ENCODE assay signal across 24 cellular contexts in the genomic region with DNA sequence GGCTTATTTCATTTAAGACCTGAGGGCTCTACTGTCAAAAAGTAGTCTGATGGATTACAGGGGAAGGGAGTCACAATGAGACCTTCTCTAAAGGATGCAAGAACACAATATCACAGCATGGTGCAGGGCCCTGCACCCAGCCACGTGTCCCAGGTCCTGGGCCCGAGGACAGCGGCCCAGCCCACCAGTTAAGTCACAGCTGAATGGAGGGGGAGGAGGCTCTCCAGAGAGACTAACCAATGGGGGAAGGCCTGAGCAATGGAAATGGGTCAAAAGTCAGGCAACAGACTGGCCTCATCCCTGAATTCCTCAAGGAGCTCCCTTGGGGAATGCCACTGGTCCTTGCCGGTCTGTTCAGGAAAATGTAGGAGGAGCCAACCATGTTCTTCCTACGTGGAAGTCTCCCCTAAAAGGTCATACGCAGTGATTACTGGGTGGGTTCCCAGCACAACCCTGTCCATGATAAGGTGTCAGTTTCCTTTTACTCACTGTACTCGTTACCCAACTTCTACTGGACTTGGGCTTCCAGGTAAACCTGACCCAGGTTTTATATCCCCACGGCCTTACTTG. TPM values are rescaled to one million over a fixed set of nuclear protein-coding genes. Genes with fewer than 3 reads are reported as not detected.
DNase-seq lines count a peak whose midpoint lies in the region; ATAC-seq, FAIRE-seq and TF ChIP-seq lines count a peak whose summit lies in the region.
"Had no signal": no experiment of that assay in that cellular context is flagged by ENCODE, and none has a peak within 500 bp of the region (broad histone marks: within the 10 kb centered on the region; RNA-seq: fewer than 3 reads in every experiment).

No MANE protein-coding gene starts in this region.

- H3K9me3 Mint-ChIP-seq in activated naive CD8-positive, alpha-beta T cell treated with anti-CD3 and anti-CD28 coated beads, Interleukin-2, amount 50 U/mL, for 24 hours = peaks cover 10% of the 10 kb centered on the region
- H3K9me3 Mint-ChIP-seq in activated naive CD8-positive, alpha-beta T cell treated with anti-CD3 and anti-CD28 coated beads for 36 hours = peaks cover 2% of the 10 kb centered on the region
- H3K9me3 Mint-ChIP-seq in astrocyte (ENCODE audit: unreplicated experiment) (peaks cover 3% of the 10 kb centered on the region), mesothelial cell of epicardium (peaks cover 8% of the 10 kb centered on the region)

- H3K79me2 ChIP-seq in astrocyte (ENCODE audit: insufficient read depth, low read length) = no peaks in the 10 kb centered on the region

- DNase-seq in activated naive CD8-positive, alpha-beta T cell treated with anti-CD3 and anti-CD28 coated beads, Interleukin-2, amount 50 U/mL, for 24 hours = no peak
- no peak for DNase-seq in activated naive CD8-positive, alpha-beta T cell treated with anti-CD3 and anti-CD28 coated beads for 36 hours
- no peak for DNase-seq in astrocyte (ENCODE audit: low read depth)
- peak; percentile 30 for DNase-seq in iPS-NIHi7 (ENCODE audit: extremely low spot score)
- no peak for DNase-seq in tibial artery
- DNase-seq in BE2C = no peak
- DNase-seq in mesothelial cell of epicardium (ENCODE audit: low spot score in 2 of 2, unreplicated experiment in 2 of 2) = no peak
- DNase-seq: EL, H9, NCI-H1105, NCI-H1694, NCI-H2081, NCI-H2171, NCI-H446, NCI-H526 treated with DMSO at 0.1 percent for 48 hours, PC-9, RPMI8226, SHP77 had no signal

- ATAC-seq in activated naive CD8-positive, alpha-beta T cell treated with anti-CD3 and anti-CD28 coated beads, Interleukin-2, amount 50 U/mL, for 24 hours = peak; percentile 28
- ATAC-seq in HG03571 (IDR thresholded peaks at IDR 0.05; ENCODE audit: unreplicated experiment) = no peak

- H3K9ac ChIP-seq in astrocyte (ENCODE audit: low read length) = no peak overlapping the region
- H3K9ac ChIP-seq: KMS-11 had no signal

- no peak overlapping the region for H3K27ac Mint-ChIP-seq in activated naive CD8-positive, alpha-beta T cell treated with anti-CD3 and anti-CD28 coated beads, Interleukin-2, amount 50 U/mL, for 24 hours
- no peak overlapping the region for H3K27ac Mint-ChIP-seq in activated naive CD8-positive, alpha-beta T cell treated with anti-CD3 and anti-CD28 coated beads for 36 hours
- H3K27ac Mint-ChIP-seq in astrocyte (ENCODE audit: unreplicated experiment) (no peak overlapping the region), mesothelial cell of epicardium (no peak overlapping the region)
- H3K27ac Mint-ChIP-seq: CD14-positive monocyte had no signal

- H3K4me1 ChIP-seq in astrocyte (ENCODE audit: insufficient read depth, low read length) (peaks cover 6% of the 10 kb centered on the region), tibial artery (peaks cover 0 to 81% (median 34%) of the 10 kb centered on the region in 4 donors), BE2C (peaks cover 3% of the 10 kb centered on the region)

- H3K4me3 Mint-ChIP-seq in activated naive CD8-positive, alpha-beta T cell treated with anti-CD3 and anti-CD28 coated beads, Interleukin-2, amount 50 U/mL, for 24 hours = no peak overlapping the region
- no peak overlapping the region for H3K4me3 Mint-ChIP-seq in activated naive CD8-positive, alpha-beta T cell treated with anti-CD3 and anti-CD28 coated beads for 36 hours
- H3K4me3 Mint-ChIP-seq in astrocyte (ENCODE audit: unreplicated experiment) (no peak overlapping the region), mesothelial cell of epicardium (no peak overlapping the region)
- H3K4me3 Mint-ChIP-seq: CD14-positive monocyte, H9 had no signal

- no peak for FAIRE-seq in astrocyte (lab: Jason Lieb, UNC)
- FAIRE-seq: A204.1, HTR-8/SVneo had no signal

- H3K4me3 ChIP-seq in astrocyte (ENCODE audit: insufficient read depth, low read depth, low read length) = no peak overlapping the region
- H3K4me3 ChIP-seq in tibial artery = no peak overlapping the region
- no peak overlapping the region for H3K4me3 ChIP-seq in BE2C (ENCODE audit: low read depth, low read length)
- H3K4me3 ChIP-seq: PC-9, SK-N-MC had no signal

- H2AFZ ChIP-seq in astrocyte (ENCODE audit: low read depth, low read length) = peak overlapping the region; percentile 2
- H2AFZ ChIP-seq: PC-9 had no signal

- TF ChIP-seq CTCF in astrocyte (IDR thresholded peaks at IDR 0.05; ENCODE audit: insufficient read depth, low read depth, low read length) = no peak
- no peak for TF ChIP-seq CTCF in tibial artery (IDR thresholded peaks at IDR 0.05)
- no peak for TF ChIP-seq CTCF in BE2C (IDR thresholded peaks at IDR 0.05; ENCODE audit: low read depth, low read length)
- TF ChIP-seq CTCF in mesothelial cell of epicardium (IDR thresholded peaks at IDR 0.05; ENCODE audit: unreplicated experiment) = no peak

- H3K36me3 ChIP-seq in astrocyte (ENCODE audit: insufficient read depth, low read length) = no peaks in the 10 kb centered on the region
- no peaks in the 10 kb centered on the region for H3K36me3 ChIP-seq in tibial artery
- no peaks in the 10 kb centered on the region for H3K36me3 ChIP-seq in BE2C

- H4K20me1 ChIP-seq in astrocyte (ENCODE audit: insufficient read depth, low read length) = no peaks in the 10 kb centered on the region

- intact Hi-C loops in tibial artery (cut with DNase I; ENCODE audit: low total_unique reads) = no loop called here

- no peaks in the 10 kb centered on the region for H3K9me3 ChIP-seq in astrocyte (ENCODE audit: insufficient read depth, low read depth, low read length)
- H3K9me3 ChIP-seq in tibial artery = no peaks in the 10 kb centered on the region
- H3K9me3 ChIP-seq in BE2C = no peaks in the 10 kb centered on the region

- H3K36me3 Mint-ChIP-seq in activated naive CD8-positive, alpha-beta T cell treated with anti-CD3 and anti-CD28 coated beads, Interleukin-2, amount 50 U/mL, for 24 hours (ENCODE audit: low read depth) = peaks cover 1% of the 10 kb centered on the region
- H3K36me3 Mint-ChIP-seq in activated naive CD8-positive, alpha-beta T cell treated with anti-CD3 and anti-CD28 coated beads for 36 hours = no peaks in the 10 kb centered on the region
- H3K36me3 Mint-ChIP-seq in astrocyte (ENCODE audit: low read depth, unreplicated experiment) = peaks cover 24% of the 10 kb centered on the region
- H3K36me3 Mint-ChIP-seq in mesothelial cell of epicardium = peaks cover 2% of the 10 kb centered on the region
- H3K36me3 Mint-ChIP-seq: CD14-positive monocyte had no signal

- H3K27me3 ChIP-seq in astrocyte (ENCODE audit: insufficient read depth, low read length) = no peaks in the 10 kb centered on the region
- H3K27me3 ChIP-seq in tibial artery = no peaks in the 10 kb centered on the region
- no peaks in the 10 kb centered on the region for H3K27me3 ChIP-seq in BE2C

- no peak overlapping the region for H3K27ac ChIP-seq in astrocyte (ENCODE audit: low read depth, low read length)
- H3K27ac ChIP-seq in tibial artery = peak overlapping the region; percentile 75 to 77
- H3K27ac ChIP-seq: KMS-11, PC-9, SK-N-MC had no signal

- no peak overlapping the region for H3K4me2 ChIP-seq in astrocyte (ENCODE audit: low read length)
- H3K4me2 ChIP-seq: KMS-11, PC-9 had no signal

- H3K4me1 Mint-ChIP-seq in activated naive CD8-positive, alpha-beta T cell treated with anti-CD3 and anti-CD28 coated beads, Interleukin-2, amount 50 U/mL, for 24 hours = no peaks in the 10 kb centered on the region
- no peaks in the 10 kb centered on the region for H3K4me1 Mint-ChIP-seq in activated naive CD8-positive, alpha-beta T cell treated with anti-CD3 and anti-CD28 coated beads for 36 hours
- peaks cover 12% of the 10 kb centered on the region for H3K4me1 Mint-ChIP-seq in astrocyte (ENCODE audit: low read depth, unreplicated experiment)
- peaks cover 10% of the 10 kb centered on the region for H3K4me1 Mint-ChIP-seq in mesothelial cell of epicardium

- H3K27me3 Mint-ChIP-seq in activated naive CD8-positive, alpha-beta T cell treated with anti-CD3 and anti-CD28 coated beads, Interleukin-2, amount 50 U/mL, for 24 hours = peaks cover 19% of the 10 kb centered on the region
- peaks cover 18% of the 10 kb centered on the region for H3K27me3 Mint-ChIP-seq in activated naive CD8-positive, alpha-beta T cell treated with anti-CD3 and anti-CD28 coated beads for 36 hours
- H3K27me3 Mint-ChIP-seq in astrocyte (ENCODE audit: low read depth, unreplicated experiment) (peaks cover 11% of the 10 kb centered on the region), mesothelial cell of epicardium (ENCODE audit: low read depth) (peaks cover 3% of the 10 kb centered on the region)

RNA-seq across cellular contexts. Expression of a gene that starts 28.3 kb away (rescaled TPM):
- under 1 TPM; 0.06 to 0.14 TPM for total RNA-seq in activated naive CD8-positive, alpha-beta T cell treated with anti-CD3 and anti-CD28 coated beads for 36 hours
- total RNA-seq in astrocyte = 25.8 and 52.1 TPM in 2 replicates
- 0.14 TPM for polyA plus RNA-seq in BE2C (2012; ENCODE audit: insufficient read depth, insufficient read length, low read depth)
- total RNA-seq in mesothelial cell of epicardium = 5.2 to 5.7 TPM (median 5.4 TPM) in 3 replicates
- total RNA-seq: PC-9 had no signal
- polyA plus RNA-seq: CD14-positive monocyte had no signal
